18 cellular contexts compared by ENCODE assay signal in the genomic region with DNA sequence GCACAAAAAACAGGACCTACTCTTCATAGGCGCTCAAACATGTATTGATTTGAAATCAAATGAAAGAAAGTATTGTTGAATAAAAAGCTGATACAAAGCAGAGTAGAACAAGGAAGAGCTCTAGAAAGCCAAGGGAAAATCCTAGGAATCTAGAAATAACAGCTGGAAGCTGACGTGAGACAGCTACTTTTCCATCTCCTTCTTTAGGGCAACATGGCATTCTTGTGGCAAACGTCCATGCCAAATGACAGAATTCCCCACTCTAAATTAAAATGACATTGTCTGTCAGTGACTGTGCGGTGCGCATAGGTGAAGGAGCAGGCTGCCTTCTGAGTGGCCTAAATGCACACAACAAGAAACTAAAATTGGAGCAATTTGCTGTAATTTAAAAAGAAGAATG.
"Had no signal": no experiment of that assay in that cellular context is flagged by ENCODE, and none has a peak within 500 bp of the region (broad histone marks: within the 10 kb centered on the region; RNA-seq: fewer than 3 reads in every experiment).

No MANE protein-coding gene starts in this region.

- H3K4me1 ChIP-seq: esophagus muscularis mucosa, foreskin keratinocyte, gastrocnemius medialis, heart right ventricle, left lung, lower lobe of right lung had no signal

- H3K4me3 ChIP-seq: coronary artery, dorsolateral prefrontal cortex, esophagus muscularis mucosa, gastrocnemius medialis, heart right ventricle, left lung, lower lobe of right lung had no signal

- H3K36me3 ChIP-seq: esophagus muscularis mucosa, gastrocnemius medialis, heart right ventricle, left lung, lower lobe of right lung had no signal

- H3K4me3 Mint-ChIP-seq: mesothelial cell of epicardium had no signal

- H3K9me3 ChIP-seq: esophagus muscularis mucosa, gastrocnemius medialis, heart right ventricle, left lung, lower lobe of right lung had no signal

- H3K4me1 Mint-ChIP-seq: mesothelial cell of epicardium had no signal

- H3K27me3 ChIP-seq: esophagus muscularis mucosa, foreskin keratinocyte, gastrocnemius medialis, heart right ventricle, left lung had no signal

- H3K27ac Mint-ChIP-seq: mesothelial cell of epicardium had no signal

- DNase-seq: dermis blood vessel endothelial cell; dorsolateral prefrontal cortex; effector CD4-positive, alpha-beta T cell; effector memory CD4-positive, alpha-beta T cell; foreskin keratinocyte; gastrocnemius medialis; glutamatergic neuron; head of caudate nucleus; heart right ventricle; hippocampal formation; left cardiac atrium; left lung; left ventricle myocardium superior; lower lobe of right lung; mesenchymal stem cell had no signal

- H3K27ac ChIP-seq: coronary artery, dorsolateral prefrontal cortex, esophagus muscularis mucosa, foreskin keratinocyte, gastrocnemius medialis, heart right ventricle, left lung, lower lobe of right lung had no signal

- H3K36me3 Mint-ChIP-seq: mesothelial cell of epicardium had no signal
